Comparison of ENCODE assay signal across 28 cellular contexts in the genomic region with DNA sequence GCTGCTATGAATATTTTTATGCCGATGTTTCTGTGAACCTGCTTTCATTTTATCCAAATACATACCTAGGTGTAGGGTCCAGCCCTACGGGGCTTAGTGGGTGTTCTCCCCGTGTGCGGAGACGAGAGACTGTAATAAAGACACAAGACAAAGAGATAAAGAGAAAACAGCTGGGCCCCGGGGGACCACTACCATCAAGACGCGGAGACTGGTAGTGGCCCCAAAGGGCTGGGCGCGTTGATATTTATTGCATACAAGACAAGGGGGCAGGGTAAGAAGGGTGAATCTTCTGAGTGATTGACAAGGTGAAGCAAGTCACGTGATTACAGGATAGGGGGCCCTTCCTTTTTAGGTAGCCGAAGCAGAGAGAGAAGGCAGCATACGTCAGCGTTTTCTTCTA.
"Had no signal": no experiment of that assay in that cellular context is flagged by ENCODE, and none has a peak within 500 bp of the region (broad histone marks: within the 10 kb centered on the region; RNA-seq: fewer than 3 reads in every experiment).

No MANE protein-coding gene starts in this region.

- DNase-seq: caudate nucleus; cerebellar nuclear complex; effector CD8-positive, alpha-beta T cell; endodermal cell; foreskin fibroblast; gastrocnemius medialis; left cardiac atrium; left ventricle myocardium inferior; lower lobe of right lung; naive B cell; spleen; stimulated activated CD4-positive, alpha-beta T cell treated with anti-CD3 and anti-CD28 coated beads, Interleukin-4, amount 100 ng/mL, for 4 hours; transverse colon had no signal

- H3K4me1 Mint-ChIP-seq: endodermal cell; neural crest cell; stimulated activated memory B cell treated with anti-CD40 and anti-IgM and Interleukin-4, amounts not matched to agents 10 μg/mL and 1 μg/mL and 100 μg/mL, for 72 hours had no signal

- H3K4me3 ChIP-seq: gastrocnemius medialis, hepatocyte, left ventricle myocardium inferior, lower lobe of right lung, prostate gland, right atrium auricular region, skin epidermis, spleen, suprapubic skin, transverse colon had no signal

- FAIRE-seq: urothelium cell line had no signal

- H3K27ac Mint-ChIP-seq: dendritic cell treated with granulocyte-macrophage colony-stimulating factor and Interleukin-4, amounts not matched to agents 40 ng/mL and 50 ng/mL, for 4 days; endodermal cell; naive B cell; natural killer cell treated with Interleukin-12 subunit alpha and Interleukin-12 subunit beta and Interleukin-15 and Interleukin-18, amount 100 ng/mL, for 72 hours; stimulated activated memory B cell treated with anti-CD40 and anti-IgM and Interleukin-4, amounts not matched to agents 10 μg/mL and 1 μg/mL and 100 μg/mL, for 72 hours; stimulated activated naive CD8-positive, alpha-beta T cell treated with anti-CD3 and anti-CD28 coated beads, Interleukin-15, Interleukin-2, amounts not matched to agents 100 ng/mL and 50 ng/mL, for 24 hours had no signal

- H3K4me2 ChIP-seq: hepatocyte had no signal

- H3K4me1 ChIP-seq: gastrocnemius medialis, left ventricle myocardium inferior, lower lobe of right lung, parathyroid adenoma, prostate gland, right atrium auricular region, spleen, suprapubic skin, transverse colon had no signal

- H3K36me3 ChIP-seq: gastrocnemius medialis, left ventricle myocardium inferior, lower lobe of right lung, neutrophil, prostate gland, right atrium auricular region, spleen, suprapubic skin, transverse colon had no signal

- H3K36me3 Mint-ChIP-seq: naive B cell; natural killer cell treated with Interleukin-12 subunit alpha and Interleukin-12 subunit beta and Interleukin-15 and Interleukin-18, amount 100 ng/mL, for 72 hours; stimulated activated memory B cell treated with anti-CD40 and anti-IgM and Interleukin-4, amounts not matched to agents 10 μg/mL and 1 μg/mL and 100 μg/mL, for 72 hours had no signal

- H3K27me3 Mint-ChIP-seq: stimulated activated memory B cell treated with anti-CD40 and anti-IgM and Interleukin-4, amounts not matched to agents 10 μg/mL and 1 μg/mL and 100 μg/mL, for 72 hours had no signal

- H3K27ac ChIP-seq: epithelial cell of prostate, gastrocnemius medialis, hepatocyte, left ventricle myocardium inferior, lower lobe of right lung, neutrophil, parathyroid adenoma, prostate gland, right atrium auricular region, skin epidermis, spleen, suprapubic skin, transverse colon had no signal

- H3K79me2 ChIP-seq: hepatocyte, parathyroid adenoma had no signal

- H3K4me3 Mint-ChIP-seq: dendritic cell treated with granulocyte-macrophage colony-stimulating factor and Interleukin-4, amounts not matched to agents 40 ng/mL and 50 ng/mL, for 4 days; endodermal cell; naive B cell; natural killer cell treated with Interleukin-12 subunit alpha and Interleukin-12 subunit beta and Interleukin-15 and Interleukin-18, amount 100 ng/mL, for 72 hours; neural crest cell; stimulated activated memory B cell treated with anti-CD40 and anti-IgM and Interleukin-4, amounts not matched to agents 10 μg/mL and 1 μg/mL and 100 μg/mL, for 72 hours; stimulated activated naive CD8-positive, alpha-beta T cell treated with anti-CD3 and anti-CD28 coated beads, Interleukin-15, Interleukin-2, amounts not matched to agents 100 ng/mL and 50 ng/mL, for 24 hours had no signal

- H3K27me3 ChIP-seq: gastrocnemius medialis, neutrophil, right atrium auricular region, transverse colon had no signal

- H3K9ac ChIP-seq: parathyroid adenoma had no signal

- H2AFZ ChIP-seq: hepatocyte, parathyroid adenoma had no signal

- H3K9me3 ChIP-seq: gastrocnemius medialis, left ventricle myocardium inferior, lower lobe of right lung, neutrophil, prostate gland, right atrium auricular region, spleen, suprapubic skin, transverse colon had no signal

- ATAC-seq: esophagus mucosa; gastrocnemius medialis; left cardiac atrium; lower lobe of right lung; natural killer cell treated with Interleukin-12 subunit alpha and Interleukin-12 subunit beta and Interleukin-15 and Interleukin-18, amount 100 ng/mL, for 72 hours; stimulated activated memory B cell treated with anti-CD40 and anti-IgM and Interleukin-4, amounts not matched to agents 10 μg/mL and 1 μg/mL and 100 μg/mL, for 72 hours had no signal

- H3K9me3 Mint-ChIP-seq: dendritic cell treated with granulocyte-macrophage colony-stimulating factor and Interleukin-4, amounts not matched to agents 40 ng/mL and 50 ng/mL, for 4 days; endodermal cell; natural killer cell treated with Interleukin-12 subunit alpha and Interleukin-12 subunit beta and Interleukin-15 and Interleukin-18, amount 100 ng/mL, for 72 hours; neural crest cell; stimulated activated naive CD8-positive, alpha-beta T cell treated with anti-CD3 and anti-CD28 coated beads, Interleukin-15, Interleukin-2, amounts not matched to agents 100 ng/mL and 50 ng/mL, for 24 hours had no signal
